ENCODE assay signal across 11 cellular contexts in genomic region chr2:131471624-131472023, GRCh38. TPM values are rescaled to one million over a fixed set of nuclear protein-coding genes. Genes with fewer than 3 reads are reported as not detected.
"Had no signal": no experiment of that assay in that cellular context is flagged by ENCODE, and none has a peak within 500 bp of the region (broad histone marks: within the 10 kb centered on the region; RNA-seq: fewer than 3 reads in every experiment).

No MANE protein-coding gene starts in this region.

RNA-seq across cellular contexts. Expression of gene TUBA3D, which starts 4.3 kb away (rescaled TPM):
- total RNA-seq: activated CD4-positive, alpha-beta memory T cell treated with anti-CD3 and anti-CD28 coated beads for 36 hours; activated naive CD8-positive, alpha-beta T cell treated with anti-CD3 and anti-CD28 coated beads for 36 hours; bronchial epithelial cell; gastroesophageal sphincter; kidney; left lung; mammary epithelial cell; mesothelial cell of epicardium; pancreas; psoas muscle; tibial nerve had no signal
- polyA plus RNA-seq: mammary epithelial cell had no signal
